11 cellular contexts compared by ENCODE assay signal in the genomic region with DNA sequence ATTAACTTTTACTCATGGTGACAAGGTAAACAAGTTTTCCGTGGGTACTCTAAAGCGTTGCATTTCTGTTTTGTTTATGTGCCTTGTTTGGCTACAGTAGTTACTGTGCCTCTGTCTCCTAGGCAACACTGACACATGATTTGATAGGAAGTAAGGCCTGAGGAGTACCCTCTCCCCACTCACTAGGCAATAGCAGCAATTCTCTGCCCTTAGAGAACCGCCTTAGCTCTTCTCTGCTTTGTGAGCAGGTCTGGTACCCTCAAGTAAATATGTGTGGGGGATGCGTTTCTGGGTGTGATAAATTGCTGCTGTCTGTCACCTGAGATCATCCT. TPM values are rescaled to one million over a fixed set of nuclear protein-coding genes. Genes with fewer than 3 reads are reported as not detected.
DNase-seq lines count a peak whose midpoint lies in the region; ATAC-seq, FAIRE-seq and TF ChIP-seq lines count a peak whose summit lies in the region.
"Had no signal": no experiment of that assay in that cellular context is flagged by ENCODE, and none has a peak within 500 bp of the region (broad histone marks: within the 10 kb centered on the region; RNA-seq: fewer than 3 reads in every experiment).

Gene IL5RA (minus strand): TSS at position 76 of the 332 bp plus-strand sequence. CDS start 5,390 bp downstream, outside the sequence.

- H3K27me3 Mint-ChIP-seq in activated T-cell treated with anti-CD3 and anti-CD28 coated beads, Interleukin-2, amount 50 U/mL, for 72 hours (ENCODE audit: low read depth): peaks cover 3% of the 10 kb centered on the region
- H3K27me3 Mint-ChIP-seq in IgD-negative memory B cell (peaks cover under 1% of the 10 kb centered on the region), type B pancreatic cell (peaks cover 3% of the 10 kb centered on the region)
- peaks cover 0 to 2% of the 10 kb centered on the region in 2 donors for H3K27me3 Mint-ChIP-seq in effector memory CD8-positive, alpha-beta T cell

- peak in 1 of 2 donors; percentile 19 for DNase-seq in activated T-cell treated with anti-CD3 and anti-CD28 coated beads, Interleukin-2, amount 50 U/mL, for 72 hours
- DNase-seq in activated T-cell treated with anti-CD3 and anti-CD28 coated beads for 4 hours (no peak), type B pancreatic cell (ENCODE audit: extremely low spot score, unreplicated experiment) (no peak), NCI-H1694 treated with DMSO at 0.1 percent for 48 hours (lab: John Stamatoyannopoulos, UW) (no peak), urothelium cell line (ENCODE audit: low spot score) (no peak), dorsolateral prefrontal cortex (no peak)
- DNase-seq in effector memory CD8-positive, alpha-beta T cell: peak; percentile 46 to 60 (median 54)

- no peak within 1 kb of the TSS for H3K4me3 ChIP-seq in dorsolateral prefrontal cortex

- TF ChIP-seq CTCF in type B pancreatic cell (conservative IDR thresholded peaks at IDR 0.05): no peak
- TF ChIP-seq CTCF in dorsolateral prefrontal cortex (IDR thresholded peaks at IDR 0.05 in 54 of 56, conservative IDR thresholded peaks at IDR 0.05 in 2 of 56; ENCODE audit: low read depth in 1 of 56, partially characterized antibody in 56 of 56): no peak

- H3K36me3 Mint-ChIP-seq in activated T-cell treated with anti-CD3 and anti-CD28 coated beads, Interleukin-2, amount 50 U/mL, for 72 hours (ENCODE audit: insufficient read depth in 2 of 2): no peaks in the 10 kb centered on the region
- H3K36me3 Mint-ChIP-seq in IgD-negative memory B cell (no peaks in the 10 kb centered on the region), type B pancreatic cell (no peaks in the 10 kb centered on the region)
- peaks cover 19% of the 10 kb centered on the region for H3K36me3 Mint-ChIP-seq in effector memory CD8-positive, alpha-beta T cell (ENCODE audit: insufficient read depth)

- H3K27me3 ChIP-seq in dorsolateral prefrontal cortex: peaks cover 0 to 4% (median 0%) of the 10 kb centered on the region in 45 donors

- ATAC-seq in activated T-cell treated with anti-CD3 and anti-CD28 coated beads, Interleukin-2, amount 50 U/mL, for 72 hours (replicated peaks in 1 of 2): peak; percentile 71 to 76
- peak; percentile 90 for ATAC-seq in effector memory CD8-positive, alpha-beta T cell (replicated peaks)

- peaks cover 17% of the 10 kb centered on the region for H3K4me1 Mint-ChIP-seq in activated T-cell treated with anti-CD3 and anti-CD28 coated beads, Interleukin-2, amount 50 U/mL, for 72 hours (ENCODE audit: low read depth)
- H3K4me1 Mint-ChIP-seq in IgD-negative memory B cell (peaks cover 29 to 40% (median 35%) of the 10 kb centered on the region in 3 donors), type B pancreatic cell (ENCODE audit: unreplicated experiment) (peaks cover 13% of the 10 kb centered on the region)
- H3K4me1 Mint-ChIP-seq in effector memory CD8-positive, alpha-beta T cell (ENCODE audit: low read depth in 2 of 2): peaks cover 16% of the 10 kb centered on the region in 2 donors

- intact Hi-C loops in dorsolateral prefrontal cortex (cut with DNase I): no loop called here

- no peaks in the 10 kb centered on the region for H3K9me3 Mint-ChIP-seq in activated T-cell treated with anti-CD3 and anti-CD28 coated beads, Interleukin-2, amount 50 U/mL, for 72 hours
- H3K9me3 Mint-ChIP-seq in IgD-negative memory B cell (no peaks in the 10 kb centered on the region), type B pancreatic cell (peaks cover 4% of the 10 kb centered on the region)
- no peaks in the 10 kb centered on the region for H3K9me3 Mint-ChIP-seq in effector memory CD8-positive, alpha-beta T cell

- peak within 1 kb of the TSS; percentile 90 for H3K27ac Mint-ChIP-seq in activated T-cell treated with anti-CD3 and anti-CD28 coated beads, Interleukin-2, amount 50 U/mL, for 72 hours
- H3K27ac Mint-ChIP-seq in IgD-negative memory B cell (peak within 1 kb of the TSS; percentile 91 to 99 (median 93)), type B pancreatic cell (peak within 1 kb of the TSS; percentile 16)
- H3K27ac Mint-ChIP-seq in effector memory CD8-positive, alpha-beta T cell: peak within 1 kb of the TSS; percentile 94 to 96

- no peak for FAIRE-seq in urothelium cell line (lab: Jason Lieb, UNC)
- FAIRE-seq: G401.6, keratinocyte, TTC549 had no signal

- no peak within 1 kb of the TSS for H3K27ac ChIP-seq in dorsolateral prefrontal cortex

- peak within 1 kb of the TSS; percentile 27 to 88 for H3K4me3 Mint-ChIP-seq in activated T-cell treated with anti-CD3 and anti-CD28 coated beads, Interleukin-2, amount 50 U/mL, for 72 hours
- H3K4me3 Mint-ChIP-seq in IgD-negative memory B cell: peak within 1 kb of the TSS; percentile 82 to 93 (median 86)
- H3K4me3 Mint-ChIP-seq in effector memory CD8-positive, alpha-beta T cell: peak within 1 kb of the TSS; percentile 70 to 76
- peak within 1 kb of the TSS; percentile 51 for H3K4me3 Mint-ChIP-seq in type B pancreatic cell

RNA-seq across cellular contexts. Expression of gene IL5RA, which starts in this region (rescaled TPM):
- 1 to 10 TPM in 1 of 2 donors, under 1 TPM in 1; 0.77 to 1.5 TPM for total RNA-seq in activated T-cell treated with anti-CD3 and anti-CD28 coated beads, Interleukin-2, amount 50 U/mL, for 72 hours
- polyA plus RNA-seq in IgD-negative memory B cell: 2.8 TPM
- total RNA-seq in type B pancreatic cell (ENCODE audit: low replicate concordance) (0.14 and 0.51 TPM in 2 replicates), dorsolateral prefrontal cortex (1 to 10 TPM in 1 of 120 experiments, under 1 TPM in 30, not detected in 89; 0.07 to 1.6 (median 0.26) TPM)
- polyA plus RNA-seq: keratinocyte had no signal

Comparison
In these comparisons a context has a peak if more than half of its experiments do, and no peak if none do; other contexts are left out.
1. DNase-seq: peak in effector memory CD8-positive, alpha-beta T cell (3 of 3); none in activated T-cell treated with anti-CD3 and anti-CD28 coated beads for 4 hours (single experiment), type B pancreatic cell (single experiment), NCI-H1694 treated with DMSO at 0.1 percent for 48 hours (single experiment), urothelium cell line (single experiment) and dorsolateral prefrontal cortex (0 of 10).
2. H3K27ac Mint-ChIP-seq: peak in every context shown above with its lines; median percentile 95 in effector memory CD8-positive, alpha-beta T cell; 93 in IgD-negative memory B cell; 90 in activated T-cell treated with anti-CD3 and anti-CD28 coated beads, Interleukin-2, amount 50 U/mL, for 72 hours; 16 in type B pancreatic cell.
3. Peak in every context shown above with its lines, with median percentiles within 50 percentile points of each other: H3K4me3 Mint-ChIP-seq.